9 cellular contexts compared by ENCODE assay signal in the genomic region with DNA sequence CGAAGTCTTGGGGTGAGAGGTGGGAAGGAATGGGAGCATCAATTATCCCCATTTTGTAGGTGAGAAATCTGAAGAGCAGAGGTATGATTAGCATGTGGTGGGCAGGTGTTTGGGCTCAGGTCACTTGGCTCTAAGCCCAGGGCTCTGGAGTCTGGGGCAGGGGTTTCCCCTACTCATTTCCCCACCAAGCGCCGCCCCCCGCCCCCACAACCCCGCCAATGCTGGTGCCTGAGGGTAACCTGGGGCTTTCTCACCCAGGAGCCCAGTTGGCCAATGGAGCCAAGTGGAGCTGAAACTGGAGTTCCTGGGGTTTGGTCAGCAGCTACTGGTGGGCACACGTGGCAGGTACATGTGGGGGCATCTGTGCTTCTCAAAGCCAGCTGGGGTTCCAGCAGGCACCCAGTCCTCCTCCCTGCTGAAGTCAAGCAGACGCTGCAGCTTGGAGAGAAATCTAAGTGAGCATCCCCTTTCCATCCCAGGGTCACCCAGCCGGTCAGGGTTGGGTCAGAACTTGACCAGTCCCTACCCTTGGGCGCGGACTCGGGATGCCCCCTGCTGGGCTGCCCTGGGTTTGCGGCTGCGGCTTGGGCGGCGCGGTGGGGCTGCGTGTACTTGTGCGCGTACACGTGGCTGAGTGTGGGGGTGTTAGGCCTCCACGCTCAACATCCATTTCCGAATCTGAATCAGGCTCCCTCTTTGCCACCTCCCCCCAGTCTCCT. TPM values are rescaled to one million over a fixed set of nuclear protein-coding genes. Genes with fewer than 3 reads are reported as not detected.
DNase-seq lines count a peak whose midpoint lies in the region; ATAC-seq and TF ChIP-seq lines count a peak whose summit lies in the region.
"Had no signal": no experiment of that assay in that cellular context is flagged by ENCODE, and none has a peak within 500 bp of the region (broad histone marks: within the 10 kb centered on the region; RNA-seq: fewer than 3 reads in every experiment).

No MANE protein-coding gene starts in this region.

- H3K9ac ChIP-seq in trophoblast cell (ENCODE audit: low read length), result no peak overlapping the region

- H4K12ac ChIP-seq in trophoblast cell (ENCODE audit: low read depth, low read length), result no peak overlapping the region

- H2BK12ac ChIP-seq in trophoblast cell (ENCODE audit: low read length), result no peak overlapping the region

- H3K27me3 ChIP-seq in trophoblast cell (ENCODE audit: insufficient read depth, low read length), result peaks cover 25% of the 10 kb centered on the region

- no peak overlapping the region for H2BK120ac ChIP-seq in trophoblast cell (ENCODE audit: insufficient read depth, low read length, poor library complexity)

- H3K4me1 ChIP-seq in trophoblast cell (ENCODE audit: control insufficient read depth in 1 of 2, insufficient read depth in 2 of 2, low read length in 2 of 2), result peaks cover 29 to 33% of the 10 kb centered on the region in 2 experiments

- no peak overlapping the region for H2AFZ ChIP-seq in trophoblast cell (ENCODE audit: insufficient read depth, low read length, poor library complexity)

- H4K91ac ChIP-seq in trophoblast cell (ENCODE audit: low read depth, low read length), result no peak overlapping the region

- no peak for DNase-seq in Calu3
- peak; percentile 24 for DNase-seq in NCI-H1105 (lab: John Stamatoyannopoulos, UW)
- peak in 45 of 61 donors; percentile 24 to 87 (median 55) for DNase-seq in caudate nucleus (lab: John Stamatoyannopoulos, UW)
- peak; percentile 64 to 65 for DNase-seq in trophoblast cell
- DNase-seq in COLO668 (lab: John Stamatoyannopoulos, UW; ENCODE audit: unreplicated experiment), result no peak

- H3K27ac Mint-ChIP-seq in Calu3 (ENCODE audit: unreplicated experiment), result no peak overlapping the region

- H4K8ac ChIP-seq in trophoblast cell (ENCODE audit: low read depth, low read length), result no peak overlapping the region

- H3K79me2 ChIP-seq in trophoblast cell (ENCODE audit: control insufficient read depth, insufficient read depth, low read length, poor library complexity), result no peaks in the 10 kb centered on the region

- no peak for TF ChIP-seq CTCF in Calu3 (IDR thresholded peaks at IDR 0.05; ENCODE audit: unreplicated experiment)

- no peak overlapping the region for H3K18ac ChIP-seq in trophoblast cell (ENCODE audit: low read length)

- CTCF ChIA-PET in Calu3 (lab: Charles Lee), result interaction anchor here (0.5 to 1.0 kb wide), 3 partner anchors 30 to 108 kb away, joined by 4 to 7 read pairs (median 6); no protein-coding TSS in a partner anchor

- no peak overlapping the region for H3K4ac ChIP-seq in trophoblast cell (ENCODE audit: low read depth, low read length)

- peaks cover 98% of the 10 kb centered on the region for H3K27me3 Mint-ChIP-seq in Calu3 (ENCODE audit: unreplicated experiment)

- no peaks in the 10 kb centered on the region for H3K9me3 Mint-ChIP-seq in Calu3 (ENCODE audit: low read depth, unreplicated experiment)

- H3K36me3 ChIP-seq in trophoblast cell (ENCODE audit: control insufficient read depth in 1 of 2, insufficient read depth in 2 of 2, low read length in 2 of 2), result no peaks in the 10 kb centered on the region
- H3K36me3 ChIP-seq: ascending aorta had no signal

- H3K23ac ChIP-seq in trophoblast cell (ENCODE audit: low read length), result no peak overlapping the region

- H3K4me3 ChIP-seq in trophoblast cell (ENCODE audit: low read depth, low read length), result no peak overlapping the region

- peak overlapping the region; percentile 47 for H3K4me3 Mint-ChIP-seq in Calu3 (ENCODE audit: low read depth, unreplicated experiment)

- H3K4me1 Mint-ChIP-seq in Calu3 (ENCODE audit: low read depth, unreplicated experiment), result peaks cover 19% of the 10 kb centered on the region

- no peak overlapping the region for H3K27ac ChIP-seq in caudate nucleus (ENCODE audit: low read depth, low read length)
- no peak overlapping the region for H3K27ac ChIP-seq in trophoblast cell (ENCODE audit: low read depth, low read length)
- H3K27ac ChIP-seq: ascending aorta had no signal

- BruUV-seq in Calu3 (replicated peaks; lab: Mats Ljungman, UMichigan), result no TSS peak

- no peaks in the 10 kb centered on the region for H3K9me3 ChIP-seq in trophoblast cell (ENCODE audit: insufficient read depth, low read depth, low read length)
- H3K9me3 ChIP-seq: ascending aorta had no signal

- H3K14ac ChIP-seq in trophoblast cell (ENCODE audit: low read length), result no peak overlapping the region

- H3K79me1 ChIP-seq in trophoblast cell (ENCODE audit: low read length), result no peaks in the 10 kb centered on the region

- H2BK5ac ChIP-seq in trophoblast cell (ENCODE audit: low read depth, low read length, poor library complexity), result no peak overlapping the region

- no peak overlapping the region for H2AK5ac ChIP-seq in trophoblast cell (ENCODE audit: low read length)

- ATAC-seq in HG02852 (IDR thresholded peaks at IDR 0.05; ENCODE audit: unreplicated experiment) (no peak), HG02588 (IDR thresholded peaks at IDR 0.05; ENCODE audit: unreplicated experiment) (no peak), HG03108 (IDR thresholded peaks at IDR 0.05; ENCODE audit: unreplicated experiment) (no peak)

- H3K36me3 Mint-ChIP-seq in Calu3 (ENCODE audit: insufficient read depth, unreplicated experiment), result no peaks in the 10 kb centered on the region

- WGBS in trophoblast cell (ENCODE audit: extremely low coverage, insufficient coverage, insufficient read length), result no CpG with 5 or more reads among the region's 22 CpGs

- intact Hi-C loops in Calu3 (cut with micrococcal nuclease; ENCODE audit: unreplicated experiment), result no loop called here

- H3K4me2 ChIP-seq in trophoblast cell (ENCODE audit: low read length), result peak overlapping the region; percentile 57

RNA-seq across cellular contexts. Expression of a gene that starts 1.6 kb away (rescaled TPM):
- total RNA-seq in Calu3 (2022), result not detected in 2 replicates
- polyA plus RNA-seq in trophoblast cell (2013), result not detected in 2 replicates
- total RNA-seq: ascending aorta had no signal

RNA-seq across cellular contexts. Expression of a gene that starts 42.1 kb away (rescaled TPM):
- total RNA-seq in Calu3 (2022), result 410 and 444 TPM in 2 replicates
- polyA plus RNA-seq in trophoblast cell (2013), result 473 and 540 TPM in 2 replicates

Comparison
In these comparisons a context has a peak if more than half of its experiments do, and no peak if none do; other contexts are left out.
1. DNase-seq: peak in NCI-H1105 (single experiment), caudate nucleus (45 of 61) and trophoblast cell (2 of 2); none in Calu3 (single experiment) and COLO668 (single experiment).